ENCODE assay signal across 12 cellular contexts in genomic region chr22:42747701-42748513, GRCh38. TPM values are rescaled to one million over a fixed set of nuclear protein-coding genes. Genes with fewer than 3 reads are reported as not detected.
DNase-seq lines count a peak whose midpoint lies in the region; ATAC-seq and TF ChIP-seq lines count a peak whose summit lies in the region.
"Had no signal": no experiment of that assay in that cellular context is flagged by ENCODE, and none has a peak within 500 bp of the region (broad histone marks: within the 10 kb centered on the region; RNA-seq: fewer than 3 reads in every experiment).

No MANE protein-coding gene starts in this region.

- peak overlapping the region; percentile 91 for H4K91ac ChIP-seq in mesenchymal stem cell (ENCODE audit: low read length)

- H3K79me2 ChIP-seq in ACC112 (ENCODE audit: control insufficient read depth, insufficient read depth, low read length, unreplicated experiment): no peaks in the 10 kb centered on the region

- H3K4me3 Mint-ChIP-seq in chondrocyte (ENCODE audit: unreplicated experiment): no peak overlapping the region
- no peak overlapping the region for H3K4me3 Mint-ChIP-seq in progenitor cell of endocrine pancreas (ENCODE audit: low read depth)
- H3K4me3 Mint-ChIP-seq: CD8-positive, alpha-beta memory T cell; stimulated activated memory B cell treated with anti-CD40 and anti-IgM and Interleukin-4, amounts not matched to agents 10 μg/mL and 1 μg/mL and 100 μg/mL, for 72 hours had no signal

- TF ChIP-seq CTCF in chondrocyte (IDR thresholded peaks at IDR 0.05): no peak
- TF ChIP-seq CTCF in progenitor cell of endocrine pancreas (IDR thresholded peaks at IDR 0.05; ENCODE audit: unreplicated experiment): no peak

- no peak overlapping the region for H2BK5ac ChIP-seq in mesenchymal stem cell (ENCODE audit: low read depth, low read length, poor library complexity, severe bottlenecking)

- peak overlapping the region; percentile 23 to 85 for H2BK12ac ChIP-seq in mesenchymal stem cell (ENCODE audit: low read length in 2 of 2)

- H3K23ac ChIP-seq in mesenchymal stem cell (ENCODE audit: low read length in 2 of 2): no peak overlapping the region

- H3K36me3 ChIP-seq in ACC112 (ENCODE audit: insufficient read depth, low read length) (no peaks in the 10 kb centered on the region), mesenchymal stem cell (ENCODE audit: control insufficient read depth in 1 of 2, insufficient read depth in 2 of 2, low read depth in 1 of 2, low read length in 2 of 2) (no peaks in the 10 kb centered on the region)

- no peaks in the 10 kb centered on the region for H3K27me3 Mint-ChIP-seq in chondrocyte (ENCODE audit: low read depth)
- peaks cover 1% of the 10 kb centered on the region for H3K27me3 Mint-ChIP-seq in progenitor cell of endocrine pancreas

- H3K4ac ChIP-seq in mesenchymal stem cell (ENCODE audit: low read depth in 1 of 2, low read length in 2 of 2): peak overlapping the region; percentile 34 to 62

- no peak overlapping the region for H2AK5ac ChIP-seq in mesenchymal stem cell (ENCODE audit: low read length, severe bottlenecking)

- H3K27me3 ChIP-seq in ACC112 (ENCODE audit: insufficient read depth, low read length) (no peaks in the 10 kb centered on the region), mesenchymal stem cell (ENCODE audit: control insufficient read depth in 1 of 2, insufficient read depth in 1 of 2, low read length in 2 of 2) (no peaks in the 10 kb centered on the region)

- H3K79me1 ChIP-seq in mesenchymal stem cell (replicated peaks; ENCODE audit: low read length, poor library complexity, severe bottlenecking): no peaks in the 10 kb centered on the region

- H3K18ac ChIP-seq in mesenchymal stem cell (ENCODE audit: low read depth in 1 of 2, low read length in 2 of 2): peak overlapping the region; percentile 62 to 65

- ATAC-seq in GM18519 (IDR thresholded peaks at IDR 0.05; ENCODE audit: low FRiP score, unreplicated experiment): no peak
- ATAC-seq: stimulated activated memory B cell treated with anti-CD40 and anti-IgM and Interleukin-4, amounts not matched to agents 10 μg/mL and 1 μg/mL and 100 μg/mL, for 72 hours had no signal

- H3K9ac ChIP-seq in mesenchymal stem cell (ENCODE audit: low read length): peak overlapping the region; percentile 74

- no peaks in the 10 kb centered on the region for H3K36me3 Mint-ChIP-seq in chondrocyte (ENCODE audit: low read depth)
- H3K36me3 Mint-ChIP-seq in progenitor cell of endocrine pancreas (ENCODE audit: insufficient read depth): no peaks in the 10 kb centered on the region
- H3K36me3 Mint-ChIP-seq: CD8-positive, alpha-beta memory T cell; stimulated activated memory B cell treated with anti-CD40 and anti-IgM and Interleukin-4, amounts not matched to agents 10 μg/mL and 1 μg/mL and 100 μg/mL, for 72 hours had no signal

- peak overlapping the region; percentile 92 for H4K8ac ChIP-seq in mesenchymal stem cell (ENCODE audit: low read length)

- peak overlapping the region; percentile 36 for H2BK15ac ChIP-seq in mesenchymal stem cell (ENCODE audit: low read depth, poor library complexity, severe bottlenecking)

- WGBS in mesenchymal stem cell: 37% methylated on average over 13 of the region's 14 CpGs

- peak overlapping the region; percentile 25 for H3K4me2 ChIP-seq in mesenchymal stem cell (ENCODE audit: low read length, poor library complexity, severe bottlenecking)

- H3K27ac Mint-ChIP-seq in chondrocyte (ENCODE audit: unreplicated experiment) (peak overlapping the region; percentile 92), progenitor cell of endocrine pancreas (no peak overlapping the region)
- H3K27ac Mint-ChIP-seq: CD8-positive, alpha-beta memory T cell; stimulated activated memory B cell treated with anti-CD40 and anti-IgM and Interleukin-4, amounts not matched to agents 10 μg/mL and 1 μg/mL and 100 μg/mL, for 72 hours had no signal

- no peaks in the 10 kb centered on the region for H3K9me3 Mint-ChIP-seq in chondrocyte (ENCODE audit: low read depth)
- H3K9me3 Mint-ChIP-seq in progenitor cell of endocrine pancreas (ENCODE audit: low read depth): no peaks in the 10 kb centered on the region
- H3K9me3 Mint-ChIP-seq: CD8-positive, alpha-beta memory T cell; stimulated activated memory B cell treated with anti-CD40 and anti-IgM and Interleukin-4, amounts not matched to agents 10 μg/mL and 1 μg/mL and 100 μg/mL, for 72 hours had no signal

- H3K4me1 ChIP-seq in ACC112 (ENCODE audit: control insufficient read depth, insufficient read depth, low read length, unreplicated experiment) (peaks cover 24% of the 10 kb centered on the region), mesenchymal stem cell (ENCODE audit: control insufficient read depth, insufficient read depth, low read depth, low read length) (peaks cover 11% of the 10 kb centered on the region)

- H3K4me3 ChIP-seq in ACC112 (ENCODE audit: low read depth, low read length) (no peak overlapping the region), mesenchymal stem cell (ENCODE audit: insufficient read depth in 1 of 2, low read depth in 1 of 2, low read length in 2 of 2) (peak overlapping the region in 1 of 2 experiments; percentile 10)

- H2AFZ ChIP-seq in ACC112 (ENCODE audit: low read length, unreplicated experiment) (no peak overlapping the region), mesenchymal stem cell (ENCODE audit: low read depth, low read length) (no peak overlapping the region)

- no peak overlapping the region for H3K14ac ChIP-seq in mesenchymal stem cell (ENCODE audit: low read length in 2 of 2)

- H3K4me1 Mint-ChIP-seq in chondrocyte (ENCODE audit: low read depth) (peaks cover 31% of the 10 kb centered on the region), progenitor cell of endocrine pancreas (ENCODE audit: low read depth) (peaks cover 2% of the 10 kb centered on the region)
- H3K4me1 Mint-ChIP-seq: CD8-positive, alpha-beta memory T cell had no signal

- peak overlapping the region; percentile 36 for H2BK120ac ChIP-seq in mesenchymal stem cell (ENCODE audit: low read depth, low read length)

- DNase-seq in M059J (ENCODE audit: low read depth) (peak; percentile 86), chondrocyte (ENCODE audit: low spot score) (no peak), mesenchymal stem cell (peak; percentile 96), HuH-7.5 (ENCODE audit: low spot score) (no peak), progenitor cell of endocrine pancreas (ENCODE audit: low spot score, unreplicated experiment) (no peak)
- no peak for DNase-seq in stimulated activated CD4-positive, alpha-beta T cell treated with anti-CD3 and anti-CD28 coated beads, Interleukin-4, amount 100 ng/mL, for 4 hours
- DNase-seq: CD8-positive, alpha-beta memory T cell had no signal

- no peaks in the 10 kb centered on the region for H3K9me3 ChIP-seq in mesenchymal stem cell (ENCODE audit: control insufficient read depth, low read length)

- H3K27ac ChIP-seq in ACC112 (ENCODE audit: low read depth, low read length) (peak overlapping the region; percentile 78), mesenchymal stem cell (ENCODE audit: low read length, poor library complexity, severe bottlenecking) (peak overlapping the region; percentile 17)

RNA-seq across cellular contexts. Expression of gene A4GALT, which starts 27.2 kb away (rescaled TPM):
- total RNA-seq in M059J (2014; rRNA removed; shearing (Covaris generic)): 2.5 and 2.9 TPM in 2 replicates
- total RNA-seq in chondrocyte (5.2 to 23.8 TPM (median 22.0 TPM) in 3 replicates), progenitor cell of endocrine pancreas (0.47 and 1.1 TPM in 2 replicates)
- polyA plus RNA-seq in mesenchymal stem cell (2013, experiment 1 of 2): 10.1 TPM
- polyA plus RNA-seq in mesenchymal stem cell (2013, experiment 2 of 2): 9.6 TPM
- total RNA-seq: CD8-positive, alpha-beta memory T cell; T-helper 2 cell treated with Interferon-gamma antibody and Interleukin-4, amounts not matched to agents 100 ng/mL and 5 ng/mL, for 36 hours had no signal
- polyA plus RNA-seq: CD8-positive, alpha-beta memory T cell; neural cell had no signal

Comparison
In these comparisons a context has a peak if more than half of its experiments do, and no peak if none do; other contexts are left out.
1. DNase-seq: peak in M059J (single experiment) and mesenchymal stem cell (single experiment); none in chondrocyte (single experiment), HuH-7.5 (single experiment), stimulated activated CD4-positive, alpha-beta T cell treated with anti-CD3 and anti-CD28 coated beads, Interleukin-4, amount 100 ng/mL, for 4 hours (0 of 2) and progenitor cell of endocrine pancreas (single experiment).